20 cellular contexts compared by ENCODE assay signal in genomic region chr6:158405933-158406332, GRCh38.
DNase-seq lines count a peak whose midpoint lies in the region; ATAC-seq and TF ChIP-seq lines count a peak whose summit lies in the region.
"Had no signal": no experiment of that assay in that cellular context is flagged by ENCODE, and none has a peak within 500 bp of the region (broad histone marks: within the 10 kb centered on the region; RNA-seq: fewer than 3 reads in every experiment).

No MANE protein-coding gene starts in this region.

- H3K36me3 ChIP-seq in cardiac muscle cell (no peaks in the 10 kb centered on the region), heart right ventricle (no peaks in the 10 kb centered on the region), hepatocyte (replicated peaks; ENCODE audit: insufficient read depth, low read depth) (no peaks in the 10 kb centered on the region)

- H3K4me3 ChIP-seq in cardiac muscle cell (no peak overlapping the region), heart right ventricle (no peak overlapping the region), hepatocyte (no peak overlapping the region)
- H3K4me3 ChIP-seq: A549, coronary artery, psoas muscle had no signal

- H3K79me2 ChIP-seq in hepatocyte = peaks cover 58% of the 10 kb centered on the region

- ATAC-seq in heart right ventricle = no peak
- ATAC-seq in HG03520 (IDR thresholded peaks at IDR 0.05; ENCODE audit: unreplicated experiment) = no peak
- ATAC-seq: A549, left lobe of liver, T-cell had no signal

- TF ChIP-seq CTCF in cardiac muscle cell (IDR thresholded peaks at IDR 0.05; ENCODE audit: low read depth, low read length) (no peak), heart right ventricle (IDR thresholded peaks at IDR 0.05) (no peak), hepatocyte (IDR thresholded peaks at IDR 0.05; ENCODE audit: poor library complexity) (no peak)

- WGBS in heart right ventricle, 2 donors = 91 to 100% methylated on average over 2 of the region's 2 CpGs
- 83% methylated on average over 2 of the region's 2 CpGs for WGBS in hepatocyte (ENCODE audit: low lambda C conversion rate, missing lambda C conversion rate)

- intact Hi-C loops in heart right ventricle (cut with DNase I) = no loop called here

- H3K27ac ChIP-seq in cardiac muscle cell (peak overlapping the region; percentile 2), heart right ventricle (no peak overlapping the region), hepatocyte (peak overlapping the region; percentile 61)
- H3K27ac ChIP-seq: A549, coronary artery, psoas muscle had no signal

- no peaks in the 10 kb centered on the region for H3K9me2 ChIP-seq in hepatocyte (replicated peaks; ENCODE audit: insufficient read depth)

- H3K9me3 ChIP-seq in cardiac muscle cell (ENCODE audit: low read depth) (no peaks in the 10 kb centered on the region), heart right ventricle (no peaks in the 10 kb centered on the region), hepatocyte (ENCODE audit: low read depth) (no peaks in the 10 kb centered on the region)
- H3K9me3 ChIP-seq: A549, psoas muscle had no signal

- no peaks in the 10 kb centered on the region for H3K4me1 ChIP-seq in cardiac muscle cell (ENCODE audit: low read depth)
- peaks cover 4 to 51% (median 32%) of the 10 kb centered on the region in 9 donors for H3K4me1 ChIP-seq in heart right ventricle
- peaks cover 10% of the 10 kb centered on the region for H3K4me1 ChIP-seq in hepatocyte (ENCODE audit: insufficient read depth)

- H2AFZ ChIP-seq in hepatocyte = no peak overlapping the region

- H3K27me3 ChIP-seq in cardiac muscle cell = no peaks in the 10 kb centered on the region
- no peaks in the 10 kb centered on the region for H3K27me3 ChIP-seq in heart right ventricle
- H3K27me3 ChIP-seq in hepatocyte = no peaks in the 10 kb centered on the region

- H3K4me2 ChIP-seq in hepatocyte = peak overlapping the region; percentile 10
- H3K4me2 ChIP-seq: A549 had no signal

- DNase-seq in cardiac muscle cell (ENCODE audit: low read depth in 1 of 2, low spot score in 1 of 2) (no peak), heart right ventricle (no peak), NCI-H510A treated with DMSO at 0.1 percent for 48 hours (lab: John Stamatoyannopoulos, UW) (peak; percentile 50), hepatocyte (ENCODE audit: low spot score) (no peak), midbrain (lab: John Stamatoyannopoulos, UW) (no peak), NCI-H146 (lab: John Stamatoyannopoulos, UW) (no peak)
- DNase-seq in stimulated activated CD4-positive, alpha-beta T cell treated with anti-CD3 and anti-CD28 coated beads, Interleukin-15, amount 100 ng/mL, for 24 hours = no peak
- DNase-seq: activated CD4-positive, alpha-beta T cell treated with anti-CD3 and anti-CD28 coated beads for 48 hours; activated naive CD8-positive, alpha-beta T cell treated with anti-CD3 and anti-CD28 coated beads for 36 hours; GF-D8; glutamatergic neuron; NCI-H1694 treated with DMSO at 0.1 percent for 48 hours; NCI-H526; psoas muscle; stimulated activated CD4-positive, alpha-beta T cell treated with anti-CD3 and anti-CD28 coated beads, Interleukin-4, amount 100 ng/mL, for 24 hours; T-cell had no signal

- H4K20me1 ChIP-seq in hepatocyte (ENCODE audit: insufficient read depth, poor library complexity, severe bottlenecking) = peaks cover 8% of the 10 kb centered on the region

Comparison
In these comparisons a context has a peak if more than half of its experiments do, and no peak if none do; other contexts are left out.
1. H3K27ac ChIP-seq: peak in cardiac muscle cell (single experiment) and hepatocyte (single experiment); none in heart right ventricle (0 of 10).